8 cellular contexts compared by ENCODE assay signal in the genomic region with DNA sequence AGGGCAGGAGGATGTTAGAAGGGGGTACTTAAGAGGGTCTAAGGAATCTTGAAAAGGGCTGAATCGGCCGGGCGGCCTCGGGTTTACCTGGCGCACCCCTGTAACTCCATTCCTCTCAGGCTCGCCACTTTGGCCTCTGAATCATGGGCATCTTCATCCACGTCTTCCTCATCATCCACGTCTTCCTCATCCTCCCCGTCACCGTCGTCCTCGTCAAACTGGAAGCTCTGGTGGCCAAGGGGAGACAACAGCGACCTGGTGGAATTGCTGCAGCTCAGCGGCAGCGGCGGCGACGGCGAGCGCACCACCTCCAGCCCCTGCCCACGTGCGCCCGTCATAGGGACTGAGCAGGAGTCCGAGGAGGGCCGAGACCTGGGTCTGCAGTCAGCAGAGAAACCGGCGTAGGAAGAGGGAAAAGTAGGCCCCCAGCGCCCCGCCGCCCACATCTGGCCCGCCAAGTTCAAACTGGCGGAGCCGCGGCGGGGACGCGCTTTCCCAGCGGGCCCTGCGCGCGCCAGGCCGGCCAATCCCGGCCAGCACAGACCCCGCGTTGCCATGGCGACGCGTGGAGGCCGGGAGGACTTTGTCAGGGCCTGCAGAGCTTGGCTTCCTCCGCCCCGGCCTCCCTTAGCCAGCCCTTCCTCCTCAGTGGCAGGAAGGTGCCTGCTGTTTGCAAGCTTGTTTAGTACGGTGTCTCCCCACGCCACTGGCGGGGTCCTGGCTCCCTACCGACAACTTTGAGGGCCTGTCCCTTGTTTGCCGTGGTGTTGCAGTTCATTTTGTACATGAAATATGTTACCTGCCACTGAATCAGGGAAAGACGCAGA. TPM values are rescaled to one million over a fixed set of nuclear protein-coding genes. Genes with fewer than 3 reads are reported as not detected.
DNase-seq lines count a peak whose midpoint lies in the region; ATAC-seq and TF ChIP-seq lines count a peak whose summit lies in the region.

CCDC34 (minus strand) TSS at position 467 of the 827 bp plus-strand sequence; CDS start at position 446, 21 bp downstream.

- no peak for TF ChIP-seq CTCF in HCT116 (IDR thresholded peaks at IDR 0.05 in 2 of 3, conservative IDR thresholded peaks at IDR 0.05 in 1 of 3; ENCODE audit: borderline replicate concordance in 1 of 3, insufficient read depth in 1 of 3, low read depth in 2 of 3, low read length in 2 of 3)
- TF ChIP-seq CTCF in MM.1S (IDR thresholded peaks at IDR 0.05; ENCODE audit: low read length): no peak
- no peak for TF ChIP-seq CTCF in fibroblast of villous mesenchyme (IDR thresholded peaks at IDR 0.05; ENCODE audit: insufficient read depth, low read depth, low read length)
- no peak for TF ChIP-seq CTCF in neural crest cell (conservative IDR thresholded peaks at IDR 0.05)

- RAD21 ChIA-PET in HCT116 (lab: Charles Lee; ENCODE audit: low non-redundant PET in 1 of 2, low total read pairs in 2 of 2, uncharacterized antibody in 2 of 2, unreplicated experiment in 2 of 2): no interaction called here

- peak within 1 kb of the TSS; percentile 93 for H2AFZ ChIP-seq in HCT116 (ENCODE audit: low read depth, low read length, poor library complexity, severe bottlenecking)
- peak within 1 kb of the TSS; percentile 93 for H2AFZ ChIP-seq in MM.1S (ENCODE audit: low read length)

- H3K9ac ChIP-seq in HCT116 (ENCODE audit: low read length) (peak within 1 kb of the TSS; percentile 78), MM.1S (ENCODE audit: low read length) (peak within 1 kb of the TSS; percentile 85)

- H3K9me3 ChIP-seq in HCT116 (ENCODE audit: control insufficient read depth in 1 of 2, insufficient read depth in 1 of 2, low read depth in 1 of 2, low read length in 2 of 2): no peaks in the 10 kb centered on the region
- H3K9me3 ChIP-seq in MM.1S (replicated peaks; ENCODE audit: insufficient read depth, low read length): no peaks in the 10 kb centered on the region

- ATAC-seq in HCT116: peak; percentile 98
- peak; percentile 98 for ATAC-seq in stimulated activated naive CD8-positive, alpha-beta T cell treated with anti-CD3 and anti-CD28 coated beads, Interleukin-15, amount 100 ng/mL, for 72 hours

- no peak for TF ChIP-seq RAD21 in HCT116 (IDR thresholded peaks at IDR 0.05; ENCODE audit: low read depth)

- H3K9me3 Mint-ChIP-seq in neural crest cell: no peaks in the 10 kb centered on the region
- H3K9me3 Mint-ChIP-seq in stimulated activated naive CD8-positive, alpha-beta T cell treated with anti-CD3 and anti-CD28 coated beads, Interleukin-15, amount 100 ng/mL, for 72 hours: no peaks in the 10 kb centered on the region

- peak within 1 kb of the TSS; percentile 93 for H3K4me2 ChIP-seq in HCT116 (ENCODE audit: low read length)
- H3K4me2 ChIP-seq in MM.1S (ENCODE audit: low read depth, low read length): peak within 1 kb of the TSS; percentile 81

- H3K27me3 ChIP-seq in HCT116 (ENCODE audit: insufficient read depth, low read length) (no peaks in the 10 kb centered on the region), MM.1S (replicated peaks; ENCODE audit: insufficient read depth, low read length) (no peaks in the 10 kb centered on the region)

- DNase-seq in GF-D8 (lab: John Stamatoyannopoulos, UW): peak; percentile 64
- peak; percentile 73 for DNase-seq in HCT116 (ENCODE audit: low read depth, low spot score)
- DNase-seq in MM.1S: peak; percentile 97
- peak; percentile 39 for DNase-seq in SIG-M5 (lab: John Stamatoyannopoulos, UW)
- DNase-seq in activated gamma-delta T cell (lab: John Stamatoyannopoulos, UW): peak; percentile 78
- DNase-seq in fibroblast of villous mesenchyme (ENCODE audit: low read depth): peak; percentile 92
- peak; percentile 85 for DNase-seq in neural crest cell (ENCODE audit: low read depth, low spot score)
- DNase-seq in stimulated activated naive CD8-positive, alpha-beta T cell treated with anti-CD3 and anti-CD28 coated beads, Interleukin-15, amount 100 ng/mL, for 72 hours: peak; percentile 89 to 90

- H3K4me3 ChIP-seq in HCT116 (replicated peaks in 1 of 2; ENCODE audit: low read depth in 1 of 2, low read length in 2 of 2) (peak within 1 kb of the TSS; percentile 73 to 86), MM.1S (ENCODE audit: low read length) (peak within 1 kb of the TSS; percentile 90), fibroblast of villous mesenchyme (ENCODE audit: low read depth, low read length) (peak within 1 kb of the TSS; percentile 78)

- peak within 1 kb of the TSS; percentile 97 for H3K4me3 Mint-ChIP-seq in neural crest cell
- peak within 1 kb of the TSS; percentile 84 to 97 for H3K4me3 Mint-ChIP-seq in stimulated activated naive CD8-positive, alpha-beta T cell treated with anti-CD3 and anti-CD28 coated beads, Interleukin-15, amount 100 ng/mL, for 72 hours

- H3K4me1 Mint-ChIP-seq in neural crest cell: peaks cover 48% of the 10 kb centered on the region
- H3K4me1 Mint-ChIP-seq in stimulated activated naive CD8-positive, alpha-beta T cell treated with anti-CD3 and anti-CD28 coated beads, Interleukin-15, amount 100 ng/mL, for 72 hours: peaks cover 44% of the 10 kb centered on the region

- peak; percentile 58 for TF ChIP-seq POLR2A in HCT116 (IDR thresholded peaks at IDR 0.05; ENCODE audit: borderline replicate concordance, extremely low read depth, insufficient read depth, insufficient read length)

- H3K36me3 ChIP-seq in HCT116 (ENCODE audit: control insufficient read depth in 1 of 2, insufficient read depth in 2 of 2, low read length in 2 of 2) (no peaks in the 10 kb centered on the region), MM.1S (replicated peaks; ENCODE audit: insufficient read depth, low read length) (no peaks in the 10 kb centered on the region)

- H3F3A ChIP-seq in MM.1S (ENCODE audit: insufficient read depth, low read length): peaks cover 7% of the 10 kb centered on the region; the same call in 1 of the 2 replicates

- peak within 1 kb of the TSS; percentile 99 for H3K27ac Mint-ChIP-seq in neural crest cell (ENCODE audit: unreplicated experiment)
- peak within 1 kb of the TSS; percentile 94 to 99 for H3K27ac Mint-ChIP-seq in stimulated activated naive CD8-positive, alpha-beta T cell treated with anti-CD3 and anti-CD28 coated beads, Interleukin-15, amount 100 ng/mL, for 72 hours

- H4K20me1 ChIP-seq in HCT116 (ENCODE audit: insufficient read depth) (no peaks in the 10 kb centered on the region), MM.1S (ENCODE audit: insufficient read depth, low read length) (no peaks in the 10 kb centered on the region)

- CTCF ChIA-PET in HCT116 (lab: Charles Lee): interaction anchor here (1.3 kb wide), 1 partner anchor 67 kb away, joined by 4 read pairs; no protein-coding TSS in a partner anchor

- BruUV-seq in HCT116 (replicated peaks; lab: Mats Ljungman, UMichigan): TSS peak; percentile 59

- H3K9me2 ChIP-seq in HCT116 (ENCODE audit: insufficient read depth) (no peaks in the 10 kb centered on the region), MM.1S (replicated peaks; ENCODE audit: insufficient read depth, low read length) (no peaks in the 10 kb centered on the region)

- H3K36me3 Mint-ChIP-seq in neural crest cell (ENCODE audit: low read depth): peaks cover 10% of the 10 kb centered on the region

- POLR2A ChIA-PET in HCT116 (lab: Charles Lee): no interaction called here

- H3K4me1 ChIP-seq in HCT116 (ENCODE audit: control insufficient read depth in 1 of 2, insufficient read depth in 2 of 2, low read length in 2 of 2) (peaks cover 4 to 23% of the 10 kb centered on the region in 2 experiments; a peak in 3 of 4 replicates), MM.1S (ENCODE audit: low read length) (peaks cover 20% of the 10 kb centered on the region)

- intact Hi-C loops in HCT116 (cut with micrococcal nuclease): no loop called here

- H3K79me2 ChIP-seq in HCT116 (ENCODE audit: insufficient read depth, low read length): no peaks in the 10 kb centered on the region
- H3K79me2 ChIP-seq in MM.1S (ENCODE audit: low read length): peaks cover 32% of the 10 kb centered on the region

- H3K27ac ChIP-seq in HCT116 (ENCODE audit: low read depth, low read length) (peak within 1 kb of the TSS; percentile 54), MM.1S (ENCODE audit: low read length) (peak within 1 kb of the TSS; percentile 61; the same call in 1 of the 2 replicates)

- H3K27me3 Mint-ChIP-seq in neural crest cell (ENCODE audit: low read depth): no peaks in the 10 kb centered on the region
- no peaks in the 10 kb centered on the region for H3K27me3 Mint-ChIP-seq in stimulated activated naive CD8-positive, alpha-beta T cell treated with anti-CD3 and anti-CD28 coated beads, Interleukin-15, amount 100 ng/mL, for 72 hours

TF ChIP-seq in HCT116, 20 proteins besides CTCF, POLR2A, EP300 and RAD21:
- TF ChIP-seq EZH2 (IDR thresholded peaks at IDR 0.05): no peak
- TF ChIP-seq ZNF274 (IDR thresholded peaks at IDR 0.05; ENCODE audit: low read depth, low read length): no peak
- peak; percentile 69 for TF ChIP-seq POLR2AphosphoS5 (IDR thresholded peaks at IDR 0.05; ENCODE audit: low read depth, low read length)
- TF ChIP-seq SP1 (IDR thresholded peaks at IDR 0.05; ENCODE audit: low read depth): no peak
- TF ChIP-seq, protein P1, sequence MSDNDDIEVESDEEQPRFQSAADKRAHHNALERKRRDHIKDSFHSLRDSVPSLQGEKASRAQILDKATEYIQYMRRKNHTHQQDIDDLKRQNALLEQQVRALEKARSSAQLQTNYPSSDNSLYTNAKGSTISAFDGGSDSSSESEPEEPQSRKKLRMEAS (IDR thresholded peaks at IDR 0.05): peak; percentile 61; the same call in 1 of the 2 replicates
- TF ChIP-seq TCF7L2 (IDR thresholded peaks at IDR 0.05; ENCODE audit: borderline replicate concordance, extremely low read depth, insufficient read depth, insufficient read length): peak; percentile 38
- 0 out of 2 replicates have a peak, but pooled peaks have one; percentile 21 for TF ChIP-seq EGR1 (IDR thresholded peaks at IDR 0.05; ENCODE audit: low read depth)
- TF ChIP-seq SIN3A (IDR thresholded peaks at IDR 0.05; ENCODE audit: low read depth): peak; percentile 61
- 0 out of 2 replicates have a peak, but pooled peaks have one; percentile 14 for TF ChIP-seq CBX3 (IDR thresholded peaks at IDR 0.05; ENCODE audit: low read depth)
- TF ChIP-seq ZFX (IDR thresholded peaks at IDR 0.05): peak; percentile 85

RNA-seq across cellular contexts. Expression of gene CCDC34, which starts in this region (rescaled TPM):
- 18.7 TPM for total RNA-seq in HCT116 (2021; ENCODE audit: unreplicated experiment)
- polyA plus RNA-seq in HCT116 (2012): 5.2 and 6.6 TPM in 2 replicates
- total RNA-seq in fibroblast of villous mesenchyme: 3.2 and 3.5 TPM in 2 replicates
- total RNA-seq in neural crest cell: 38.6 and 39.4 TPM in 2 replicates

Comparison
In these comparisons a context has a peak if more than half of its experiments do, and no peak if none do; other contexts are left out.
1. Peak in every context shown above with its lines: DNase-seq, ATAC-seq, H3K4me3 ChIP-seq and H3K27ac ChIP-seq.
2. DNase-seq: peak in every context shown above with its lines; median percentile 97 in MM.1S; 92 in fibroblast of villous mesenchyme; 90 in stimulated activated naive CD8-positive, alpha-beta T cell treated with anti-CD3 and anti-CD28 coated beads, Interleukin-15, amount 100 ng/mL, for 72 hours; 85 in neural crest cell; 78 in activated gamma-delta T cell; 73 in HCT116; 64 in GF-D8; 39 in SIG-M5.